Comparison of ENCODE assay signal across 15 cellular contexts in the genomic region with DNA sequence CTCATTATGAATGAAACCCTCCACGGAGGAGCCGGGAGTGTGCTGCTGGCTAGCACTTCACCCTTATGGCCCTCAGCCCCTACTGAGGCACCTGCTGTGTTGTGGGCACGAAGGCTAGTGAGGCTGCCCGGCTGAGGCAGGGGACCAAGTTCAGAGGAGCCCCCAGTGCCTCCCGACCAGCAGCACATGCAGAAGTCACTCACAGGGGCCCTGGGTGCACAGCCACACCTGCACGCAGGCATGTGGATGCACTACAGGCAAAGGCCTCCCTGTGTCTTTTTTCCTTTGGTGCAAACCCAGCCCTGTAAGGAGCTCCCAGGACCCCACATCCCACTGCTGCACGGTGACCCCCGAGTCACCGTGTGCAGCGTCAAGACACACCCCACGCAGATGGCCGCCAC.
DNase-seq lines count a peak whose midpoint lies in the region; ATAC-seq, FAIRE-seq and TF ChIP-seq lines count a peak whose summit lies in the region.
"Had no signal": no experiment of that assay in that cellular context is flagged by ENCODE, and none has a peak within 500 bp of the region (broad histone marks: within the 10 kb centered on the region; RNA-seq: fewer than 3 reads in every experiment).

No MANE protein-coding gene starts in this region.

- TF ChIP-seq POLR2A in right lobe of liver (IDR thresholded peaks at IDR 0.05) = no peak
- TF ChIP-seq POLR2A in HepG2 (IDR thresholded peaks at IDR 0.05; ENCODE audit: insufficient read depth in 1 of 2, low read depth in 2 of 2, low read length in 2 of 2) = no peak

- TF ChIP-seq CTCF in right lobe of liver (IDR thresholded peaks at IDR 0.05) = no peak
- TF ChIP-seq CTCF in HepG2 (CRISPR knock-in tag; IDR thresholded peaks at IDR 0.05) = no peak
- no peak for TF ChIP-seq CTCF in omental fat pad (IDR thresholded peaks at IDR 0.05)

- no peak for ATAC-seq in right lobe of liver
- no peak for ATAC-seq in HepG2
- ATAC-seq in omental fat pad (ENCODE audit: low FRiP score) = no peak
- ATAC-seq in HG02588 (IDR thresholded peaks at IDR 0.05; ENCODE audit: unreplicated experiment) = no peak
- no peak for ATAC-seq in GM18867 (IDR thresholded peaks at IDR 0.05; ENCODE audit: unreplicated experiment)

- H3K4me2 ChIP-seq in HepG2 (ENCODE audit: low read depth, low read length) = no peak overlapping the region

- CTCF ChIA-PET in HepG2 (lab: Yijun Ruan, JAX; ENCODE audit: low intra/inter-chr PET ratio, low total read pairs) = no interaction called here

- WGBS in right lobe of liver (ENCODE audit: insufficient coverage, low coverage, low lambda C conversion rate, missing lambda C conversion rate) = 7% methylated on average over 5 of the region's 12 CpGs
- WGBS in HepG2 (ENCODE audit: low lambda C conversion rate) = 0% methylated on average over 2 of the region's 12 CpGs

- H3K79me2 ChIP-seq in HepG2 (ENCODE audit: insufficient read depth, low read length) = no peaks in the 10 kb centered on the region

- no peak for FAIRE-seq in HepG2 (lab: Jason Lieb, UNC)

- TF ChIP-seq EP300 in HepG2 (IDR thresholded peaks at IDR 0.05; ENCODE audit: low read depth in 2 of 2, low read length in 2 of 2) = no peak
- no peak for TF ChIP-seq EP300 in HepG2 (CRISPR knock-in tag; IDR thresholded peaks at IDR 0.05; ENCODE audit: borderline replicate concordance)

- BruUV-seq in HepG2 (replicated peaks; lab: Mats Ljungman, UMichigan) = no TSS peak

- H3K4me1 ChIP-seq in right lobe of liver (no peaks in the 10 kb centered on the region), HepG2 (ENCODE audit: insufficient read depth, low read length) (no peaks in the 10 kb centered on the region)
- H3K4me1 ChIP-seq: BE2C, HAP-1, SJSA1 had no signal

- peak in 2 of 3 donors; percentile 12 to 23 for DNase-seq in right lobe of liver
- DNase-seq in HepG2 (ENCODE audit: low spot score) = no peak
- DNase-seq in islet precursor cell = peak; percentile 29
- peak; percentile 5 for DNase-seq in omental fat pad (ENCODE audit: low spot score)
- no peak for DNase-seq in activated CD4-positive, alpha-beta T cell treated with anti-CD3 and anti-CD28 coated beads for 4 hours
- DNase-seq: BE2C; Calu3; NCI-H1417; NCI-H1930; NK-92 treated with Interleukin-12 subunit alpha and Interleukin-12 subunit beta, amount 100 ng/mL, for 24 hours had no signal

- POLR2A ChIA-PET in HepG2 (lab: Yijun Ruan, JAX) = no interaction called here

- H3K27me3 ChIP-seq in right lobe of liver = no peaks in the 10 kb centered on the region
- H3K27me3 ChIP-seq in HepG2 (ENCODE audit: control insufficient read depth in 1 of 2, insufficient read depth in 2 of 2, low read length in 2 of 2) = peaks cover 7 to 60% of the 10 kb centered on the region in 2 experiments; a peak in 4 of 5 replicates
- H3K27me3 ChIP-seq: BE2C, SJSA1 had no signal

- in situ Hi-C loops in HepG2 (cut with HindIII; ENCODE audit: extremely low pct_ligation_motif_present, low pct_unique_long_range_greater_than_20kb) = no loop called here

- no peak for TF ChIP-seq RAD21 in HepG2 (CRISPR knock-in tag; IDR thresholded peaks at IDR 0.05)

- H3K27ac ChIP-seq in right lobe of liver (no peak overlapping the region), HepG2 (ENCODE audit: extremely low read length, insufficient read depth, low read length) (no peak overlapping the region)
- H3K27ac ChIP-seq: RWPE1, SJSA1 had no signal

- H3K36me3 ChIP-seq in right lobe of liver (no peaks in the 10 kb centered on the region), HepG2 (replicated peaks in 1 of 2; ENCODE audit: control insufficient read depth in 1 of 2, insufficient read depth in 2 of 2, low read length in 2 of 2) (no peaks in the 10 kb centered on the region)
- H3K36me3 ChIP-seq: BE2C, HAP-1, SJSA1 had no signal

- no peak overlapping the region for H3K4me3 ChIP-seq in right lobe of liver
- H3K4me3 ChIP-seq in HepG2 (replicated peaks in 1 of 3; ENCODE audit: insufficient read depth in 1 of 3, low read depth in 2 of 3, low read length in 3 of 3) = no peak overlapping the region
- H3K4me3 ChIP-seq: HAP-1, SJSA1 had no signal

- no peak overlapping the region for H2AFZ ChIP-seq in HepG2 (ENCODE audit: low read length)

- no peaks in the 10 kb centered on the region for H3K9me3 ChIP-seq in right lobe of liver
- H3K9me3 ChIP-seq in HepG2 (ENCODE audit: low read length) = no peaks in the 10 kb centered on the region
- H3K9me3 ChIP-seq: BE2C, HAP-1 had no signal

- no peak overlapping the region for H3K9ac ChIP-seq in HepG2 (ENCODE audit: insufficient read depth, low read depth, low read length)

- intact Hi-C loops in right lobe of liver (cut with DNase I) = no loop called here
- intact Hi-C loops in HepG2 (cut with micrococcal nuclease; ENCODE audit: unreplicated experiment) = no loop called here

- H4K20me1 ChIP-seq in HepG2 (ENCODE audit: insufficient read depth, low read length) = no peaks in the 10 kb centered on the region

TF ChIP-seq in HepG2, 621 proteins besides CTCF, POLR2A, EP300 and RAD21:
- TF ChIP-seq SP140L (CRISPR knock-in tag; IDR thresholded peaks at IDR 0.05; ENCODE audit: borderline replicate concordance) = no peak
- no peak for TF ChIP-seq TOPORS (CRISPR knock-in tag; IDR thresholded peaks at IDR 0.05)
- TF ChIP-seq STAG1 (CRISPR knock-in tag; IDR thresholded peaks at IDR 0.05) = no peak
- TF ChIP-seq HNRNPLL (IDR thresholded peaks at IDR 0.05; ENCODE audit: low read depth, low read length, poor library complexity, severe bottlenecking) = no peak
- no peak for TF ChIP-seq TBL1XR1 (IDR thresholded peaks at IDR 0.05; ENCODE audit: borderline replicate concordance, low read length, partially characterized antibody)
- no peak for TF ChIP-seq SIX4 (CRISPR knock-in tag; IDR thresholded peaks at IDR 0.05)
- no peak for TF ChIP-seq NR3C1 (CRISPR knock-in tag; IDR thresholded peaks at IDR 0.05)
- TF ChIP-seq, protein P1, sequence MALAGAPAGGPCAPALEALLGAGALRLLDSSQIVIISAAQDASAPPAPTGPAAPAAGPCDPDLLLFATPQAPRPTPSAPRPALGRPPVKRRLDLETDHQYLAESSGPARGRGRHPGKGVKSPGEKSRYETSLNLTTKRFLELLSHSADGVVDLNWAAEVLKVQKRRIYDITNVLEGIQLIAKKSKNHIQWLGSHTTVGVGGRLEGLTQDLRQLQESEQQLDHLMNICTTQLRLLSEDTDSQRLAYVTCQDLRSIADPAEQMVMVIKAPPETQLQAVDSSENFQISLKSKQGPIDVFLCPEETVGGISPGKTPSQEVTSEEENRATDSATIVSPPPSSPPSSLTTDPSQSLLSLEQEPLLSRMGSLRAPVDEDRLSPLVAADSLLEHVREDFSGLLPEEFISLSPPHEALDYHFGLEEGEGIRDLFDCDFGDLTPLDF (CRISPR knock-in tag; IDR thresholded peaks at IDR 0.05) = no peak

Comparison
In these comparisons a context has a peak if more than half of its experiments do, and no peak if none do; other contexts are left out.
1. DNase-seq: peak in right lobe of liver (2 of 3), islet precursor cell (single experiment) and omental fat pad (single experiment); none in HepG2 (single experiment) and activated CD4-positive, alpha-beta T cell treated with anti-CD3 and anti-CD28 coated beads for 4 hours (0 of 2).